14 cellular contexts compared by ENCODE assay signal in the genomic region with DNA sequence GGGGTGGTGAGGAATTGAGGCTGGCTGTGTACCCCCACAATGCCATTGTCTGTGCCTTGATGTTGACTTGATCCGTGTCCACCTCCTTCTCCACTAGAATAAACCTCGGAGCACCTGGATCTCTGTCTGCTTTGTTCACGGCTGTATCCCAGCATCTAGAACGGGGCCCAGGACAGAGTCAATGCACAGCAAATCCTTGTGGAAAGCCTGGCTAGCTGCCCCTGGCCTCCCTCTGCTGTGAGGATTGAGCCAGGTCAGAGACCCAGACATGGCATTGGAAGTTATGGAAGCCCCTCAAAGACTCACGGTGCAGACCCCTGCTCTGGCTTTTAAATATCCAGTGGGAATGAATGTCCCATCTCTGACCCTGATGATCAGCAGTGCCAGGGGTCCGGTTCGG.
DNase-seq lines count a peak whose midpoint lies in the region; ATAC-seq, FAIRE-seq and TF ChIP-seq lines count a peak whose summit lies in the region.
"Had no signal": no experiment of that assay in that cellular context is flagged by ENCODE, and none has a peak within 500 bp of the region (broad histone marks: within the 10 kb centered on the region; RNA-seq: fewer than 3 reads in every experiment).

No MANE protein-coding gene starts in this region.

- peak overlapping the region; percentile 80 for H3K27ac ChIP-seq in HL-60 (replicated peaks)
- H3K27ac ChIP-seq in K562 (ENCODE audit: extremely low read depth, low read depth, low read length): no peak overlapping the region
- H3K27ac ChIP-seq in lower lobe of right lung: peak overlapping the region; percentile 86
- peak overlapping the region; percentile 95 for H3K27ac ChIP-seq in substantia nigra (ENCODE audit: low read depth, low read length, poor library complexity, severe bottlenecking)

- peaks cover 3% of the 10 kb centered on the region for H3K9me3 Mint-ChIP-seq in activated CD8-positive, alpha-beta T cell treated with anti-CD3 and anti-CD28 coated beads, Interleukin-2, amount 10 ng/mL, durations not matched to agents 7 days and 5 days (ENCODE audit: insufficient read depth)

- no peak for TF ChIP-seq POLR2A in K562 (conservative IDR thresholded peaks at IDR 0.05)

- DNase-seq in HL-60 (ENCODE audit: low read depth in 1 of 2, low spot score in 1 of 2): no peak
- DNase-seq in K562 (ENCODE audit: extremely low read depth in 1 of 4, low spot score in 3 of 4): no peak
- DNase-seq in lower lobe of right lung: no peak
- no peak for DNase-seq in substantia nigra (lab: John Stamatoyannopoulos, UW)
- no peak for DNase-seq in activated CD8-positive, alpha-beta T cell treated with anti-CD3 and anti-CD28 coated beads, Interleukin-2, amount 10 ng/mL, durations not matched to agents 7 days and 5 days
- no peak for DNase-seq in head of caudate nucleus
- no peak for DNase-seq in DMS79 (lab: John Stamatoyannopoulos, UW)
- DNase-seq: activated CD4-positive, alpha-beta T cell treated with anti-CD3 and anti-CD28 coated beads for 4 hours; stimulated activated CD4-positive, alpha-beta T cell treated with anti-CD3 and anti-CD28 coated beads, Interleukin-2, amount 100 ng/mL, for 48 hours; stimulated activated naive B cell treated with anti-CD40 and anti-IgM and Interleukin-4, amounts not matched to agents 10 μg/mL and 1 μg/mL and 100 μg/mL, for 72 hours had no signal

- H3K36me3 Mint-ChIP-seq in activated CD8-positive, alpha-beta T cell treated with anti-CD3 and anti-CD28 coated beads, Interleukin-2, amount 10 ng/mL, durations not matched to agents 7 days and 5 days (ENCODE audit: low read depth): peaks cover 2% of the 10 kb centered on the region
- H3K36me3 Mint-ChIP-seq: neural progenitor cell had no signal

- WGBS in K562 (ENCODE audit: insufficient coverage, low coverage, missing lambda C conversion rate): 10% methylated on average over 7 of the region's 7 CpGs

- in situ Hi-C loops in K562 (cut with MboI): no loop called here

- H3K36me3 ChIP-seq in K562 (ENCODE audit: control insufficient read depth, insufficient read depth, low read length): no peaks in the 10 kb centered on the region
- no peaks in the 10 kb centered on the region for H3K36me3 ChIP-seq in lower lobe of right lung
- H3K36me3 ChIP-seq: neural progenitor cell had no signal

- no peak overlapping the region for H3K27ac Mint-ChIP-seq in activated CD8-positive, alpha-beta T cell treated with anti-CD3 and anti-CD28 coated beads, Interleukin-2, amount 10 ng/mL, durations not matched to agents 7 days and 5 days
- H3K27ac Mint-ChIP-seq: activated T-helper 17 cell treated with anti-CD3 and anti-CD28 coated beads, Interleukin-2, amount 50 U/mL, for 72 hours; stimulated activated naive B cell treated with anti-CD40 and anti-IgM and Interleukin-4, amounts not matched to agents 10 μg/mL and 1 μg/mL and 100 μg/mL, for 72 hours had no signal

- no peak for TF ChIP-seq EP300 in K562 (IDR thresholded peaks at IDR 0.05; ENCODE audit: low read length)

- peaks cover 32% of the 10 kb centered on the region for H3K27me3 Mint-ChIP-seq in activated CD8-positive, alpha-beta T cell treated with anti-CD3 and anti-CD28 coated beads, Interleukin-2, amount 10 ng/mL, durations not matched to agents 7 days and 5 days (ENCODE audit: low read depth)

- CTCF ChIA-PET in K562 (lab: Yijun Ruan, JAX; ENCODE audit: low intra/inter-chr PET ratio): no interaction called here
- CTCF ChIA-PET in activated CD8-positive, alpha-beta T cell treated with anti-CD3 and anti-CD28 coated beads, Interleukin-2, amount 10 ng/mL, durations not matched to agents 7 days and 5 days (lab: Charles Lee): no interaction called here

- no TSS peak for BruUV-seq in K562 (replicated peaks; lab: Mats Ljungman, UMichigan)

- H3K4me3 ChIP-seq in HL-60 (replicated peaks; ENCODE audit: insufficient read depth, low read length) (no peak overlapping the region), K562 (no peak overlapping the region), lower lobe of right lung (no peak overlapping the region)
- H3K4me3 ChIP-seq: neural progenitor cell had no signal

- intact Hi-C loops in K562 (cut with micrococcal nuclease): loop anchor here (5.0 kb wide), 2 partner anchors 187 to 717 kb away; partner anchors contain the start of gene NCOR2
- intact Hi-C loops in lower lobe of right lung (cut with DNase I): no loop called here
- intact Hi-C loops in head of caudate nucleus (cut with DNase I): no loop called here

- POLR2A ChIA-PET in K562 (lab: Yijun Ruan, JAX): no interaction called here
- POLR2A ChIA-PET in activated CD8-positive, alpha-beta T cell treated with anti-CD3 and anti-CD28 coated beads, Interleukin-2, amount 10 ng/mL, durations not matched to agents 7 days and 5 days (lab: Charles Lee): no interaction called here

- H3K9ac ChIP-seq in K562 (ENCODE audit: insufficient read depth in 1 of 2, low read depth in 2 of 2, low read length in 2 of 2): no peak overlapping the region
- H3K9ac ChIP-seq: neural progenitor cell had no signal

- H3K9me3 ChIP-seq in K562 (replicated peaks; ENCODE audit: control insufficient read depth, insufficient read depth, low read depth, low read length) (peaks cover 10% of the 10 kb centered on the region), lower lobe of right lung (no peaks in the 10 kb centered on the region)

- H3K4me1 ChIP-seq in K562 (replicated peaks in 1 of 2; ENCODE audit: control insufficient read depth in 2 of 2, insufficient read depth in 2 of 2, low read length in 2 of 2): peaks cover 0 to 10% of the 10 kb centered on the region in 2 experiments; a peak in 1 of 5 replicates
- H3K4me1 ChIP-seq in lower lobe of right lung: peaks cover 49% of the 10 kb centered on the region

- FAIRE-seq in K562 (lab: Jason Lieb, UNC): no peak
- FAIRE-seq: bronchial epithelial cell had no signal

- no peaks in the 10 kb centered on the region for H3K9me1 ChIP-seq in K562 (ENCODE audit: control insufficient read depth, insufficient read depth, low read length)

- no peak overlapping the region for H3K4me2 ChIP-seq in K562 (ENCODE audit: insufficient read depth, low read length)

- no peak overlapping the region for H2AFZ ChIP-seq in K562 (ENCODE audit: low read depth, low read length)

- ATAC-seq in K562: no peak
- no peak for ATAC-seq in lower lobe of right lung
- ATAC-seq in GM19395 (IDR thresholded peaks at IDR 0.05; ENCODE audit: unreplicated experiment): no peak
- ATAC-seq in activated CD8-positive, alpha-beta T cell treated with anti-CD3 and anti-CD28 coated beads, Interleukin-2, amount 10 ng/mL, durations not matched to agents 7 days and 5 days: no peak
- ATAC-seq: activated T-helper 17 cell treated with anti-CD3 and anti-CD28 coated beads, Interleukin-2, amount 50 U/mL, for 72 hours had no signal

- no peaks in the 10 kb centered on the region for H3K79me2 ChIP-seq in K562 (ENCODE audit: control insufficient read depth, insufficient read depth, low read length)

- H3K27me3 ChIP-seq in HL-60 (ENCODE audit: insufficient read depth, poor library complexity, severe bottlenecking) (no peaks in the 10 kb centered on the region), K562 (ENCODE audit: control insufficient read depth in 2 of 2, insufficient read depth in 2 of 2, low read length in 2 of 2) (peaks cover 63 to 91% of the 10 kb centered on the region in 2 experiments), lower lobe of right lung (ENCODE audit: low read depth) (no peaks in the 10 kb centered on the region)
- H3K27me3 ChIP-seq: neural progenitor cell had no signal

- peaks cover 38% of the 10 kb centered on the region for H3K4me1 Mint-ChIP-seq in activated CD8-positive, alpha-beta T cell treated with anti-CD3 and anti-CD28 coated beads, Interleukin-2, amount 10 ng/mL, durations not matched to agents 7 days and 5 days (ENCODE audit: low read depth)
- H3K4me1 Mint-ChIP-seq: activated T-helper 17 cell treated with anti-CD3 and anti-CD28 coated beads, Interleukin-2, amount 50 U/mL, for 72 hours had no signal

- no peak for TF ChIP-seq RAD21 in K562 (CRISPR knock-in tag; conservative IDR thresholded peaks at IDR 0.05 in 1 of 2, IDR thresholded peaks at IDR 0.05 in 1 of 2)

- TF ChIP-seq CTCF in HL-60 (IDR thresholded peaks at IDR 0.05; ENCODE audit: insufficient read depth, low read length) (no peak), K562 (IDR thresholded peaks at IDR 0.05 in 2 of 3, conservative IDR thresholded peaks at IDR 0.05 in 1 of 3; ENCODE audit: insufficient read depth in 2 of 3, low read depth in 1 of 3, low read length in 3 of 3) (no peak), lower lobe of right lung (IDR thresholded peaks at IDR 0.05) (no peak)

- no peak overlapping the region for H3K4me3 Mint-ChIP-seq in activated CD8-positive, alpha-beta T cell treated with anti-CD3 and anti-CD28 coated beads, Interleukin-2, amount 10 ng/mL, durations not matched to agents 7 days and 5 days
- H3K4me3 Mint-ChIP-seq: activated T-helper 17 cell treated with anti-CD3 and anti-CD28 coated beads, Interleukin-2, amount 50 U/mL, for 72 hours; stimulated activated naive B cell treated with anti-CD40 and anti-IgM and Interleukin-4, amounts not matched to agents 10 μg/mL and 1 μg/mL and 100 μg/mL, for 72 hours had no signal

- peaks cover 2% of the 10 kb centered on the region; the same call in 1 of the 2 replicates for H4K20me1 ChIP-seq in K562 (replicated peaks; ENCODE audit: control insufficient read depth, insufficient read depth, low read length)

TF ChIP-seq in K562, 482 proteins besides CTCF, POLR2A, EP300 and RAD21:
- TF ChIP-seq, protein P1, sequence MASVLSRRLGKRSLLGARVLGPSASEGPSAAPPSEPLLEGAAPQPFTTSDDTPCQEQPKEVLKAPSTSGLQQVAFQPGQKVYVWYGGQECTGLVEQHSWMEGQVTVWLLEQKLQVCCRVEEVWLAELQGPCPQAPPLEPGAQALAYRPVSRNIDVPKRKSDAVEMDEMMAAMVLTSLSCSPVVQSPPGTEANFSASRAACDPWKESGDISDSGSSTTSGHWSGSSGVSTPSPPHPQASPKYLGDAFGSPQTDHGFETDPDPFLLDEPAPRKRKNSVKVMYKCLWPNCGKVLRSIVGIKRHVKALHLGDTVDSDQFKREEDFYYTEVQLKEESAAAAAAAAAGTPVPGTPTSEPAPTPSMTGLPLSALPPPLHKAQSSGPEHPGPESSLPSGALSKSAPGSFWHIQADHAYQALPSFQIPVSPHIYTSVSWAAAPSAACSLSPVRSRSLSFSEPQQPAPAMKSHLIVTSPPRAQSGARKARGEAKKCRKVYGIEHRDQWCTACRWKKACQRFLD (CRISPR knock-in tag; IDR thresholded peaks at IDR 0.05): no peak
- TF ChIP-seq ZFX (CRISPR knock-in tag; IDR thresholded peaks at IDR 0.05): 0 out of 2 replicates have a peak, but pooled peaks have one; percentile 20
